ENCODE assay signal across 16 cellular contexts in the genomic region with DNA sequence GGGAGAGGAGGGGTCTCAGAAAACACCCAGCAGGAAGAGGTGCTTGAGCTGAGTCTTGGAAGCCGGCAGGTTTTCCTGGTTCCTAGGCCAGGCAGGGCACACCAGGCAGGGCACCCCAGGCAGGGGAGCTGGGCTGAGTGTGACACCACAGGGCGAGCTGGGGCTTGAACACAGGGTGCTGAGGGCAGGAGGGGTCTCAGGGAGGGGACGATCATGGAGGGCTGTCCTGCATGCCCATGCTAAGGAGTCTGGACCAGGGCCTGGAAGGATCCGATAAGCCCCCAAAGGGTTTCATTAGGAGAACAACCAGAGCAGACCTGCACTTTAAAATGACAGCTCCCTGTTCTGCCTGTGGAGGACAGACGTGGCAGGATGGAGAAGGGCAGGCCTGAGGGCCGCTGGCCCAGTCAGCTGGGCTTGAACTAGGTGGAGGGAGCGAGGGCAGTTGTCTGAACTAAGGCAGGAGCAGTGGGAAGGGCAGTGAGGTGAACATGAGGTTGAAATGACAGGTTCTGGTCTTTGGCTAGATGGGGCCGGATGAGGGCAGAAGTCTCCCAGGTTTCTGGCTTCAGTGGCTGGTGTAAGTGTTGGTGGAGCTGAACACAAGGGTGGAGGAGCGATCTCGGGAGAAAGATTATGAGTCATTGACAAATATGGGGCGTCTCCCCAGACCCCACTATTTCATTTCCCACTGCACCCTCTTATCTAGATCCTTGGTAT.
DNase-seq lines count a peak whose midpoint lies in the region; TF ChIP-seq lines count a peak whose summit lies in the region.
"Had no signal": no experiment of that assay in that cellular context is flagged by ENCODE, and none has a peak within 500 bp of the region (broad histone marks: within the 10 kb centered on the region; RNA-seq: fewer than 3 reads in every experiment).

No MANE protein-coding gene starts in this region.

- H3K27ac ChIP-seq in HL-60 (replicated peaks) (peak overlapping the region; percentile 47), endodermal cell (ENCODE audit: low read depth, low read length) (no peak overlapping the region), osteoblast (ENCODE audit: low read depth, low read length) (no peak overlapping the region)
- H3K27ac ChIP-seq: BLaER1, KMS-11 had no signal

- H3K27me3 Mint-ChIP-seq in endodermal cell (ENCODE audit: insufficient read depth) (no peaks in the 10 kb centered on the region), nephron progenitor cell (ENCODE audit: low read depth, poor library complexity) (peaks cover 3% of the 10 kb centered on the region), type B pancreatic cell (peaks cover 8% of the 10 kb centered on the region)

- no peak for DNase-seq in HL-60 (ENCODE audit: low read depth in 1 of 2, low spot score in 1 of 2)
- DNase-seq in endodermal cell = peak; percentile 54
- DNase-seq in nephron progenitor cell = no peak
- DNase-seq in osteoblast (ENCODE audit: insufficient read length, low spot score, missing footprints) = peak; percentile 6
- DNase-seq in GM13977 (ENCODE audit: low spot score) = no peak
- DNase-seq in Ammon's horn (ENCODE audit: low spot score) = no peak
- no peak for DNase-seq in type B pancreatic cell (ENCODE audit: extremely low spot score, unreplicated experiment)
- DNase-seq: AML-193; CD4-positive, alpha-beta memory T cell; DMS153; DMS79; GDM1 had no signal

- in situ Hi-C loops in GM13977 (cut with MboI; ENCODE audit: low pct_unique_long_range_greater_than_20kb, low sequenced_read_pairs, unreplicated experiment) = no loop called here

- H3K9me3 ChIP-seq in endodermal cell (ENCODE audit: control insufficient read depth, low read length) (no peaks in the 10 kb centered on the region), osteoblast (ENCODE audit: low read depth, low read length) (no peaks in the 10 kb centered on the region)
- H3K9me3 ChIP-seq: BLaER1, HAP-1 had no signal

- H3K4me3 ChIP-seq in HL-60 (replicated peaks; ENCODE audit: insufficient read depth, low read length) = no peak overlapping the region
- no peak overlapping the region for H3K4me3 ChIP-seq in endodermal cell (ENCODE audit: low read length)
- H3K4me3 ChIP-seq in osteoblast (ENCODE audit: insufficient read depth, low read length) = no peak overlapping the region
- H3K4me3 ChIP-seq: BLaER1, HAP-1 had no signal

- H3K4me3 Mint-ChIP-seq in endodermal cell = no peak overlapping the region
- H3K4me3 Mint-ChIP-seq in nephron progenitor cell = no peak overlapping the region
- no peak overlapping the region for H3K4me3 Mint-ChIP-seq in type B pancreatic cell
- H3K4me3 Mint-ChIP-seq: CD14-positive monocyte; CD4-positive, alpha-beta memory T cell had no signal

- WGBS in endodermal cell (ENCODE audit: insufficient coverage in 1 of 2, insufficient read length in 1 of 2), 2 experiments = 86 to 94% methylated on average over 2 to 11 of the region's 11 CpGs

- no peak overlapping the region for H3K4me2 ChIP-seq in osteoblast (ENCODE audit: insufficient read depth, low read length)
- H3K4me2 ChIP-seq: BLaER1, KMS-11 had no signal

- H3K9ac ChIP-seq in endodermal cell (ENCODE audit: extremely low read depth, low read length, poor library complexity, severe bottlenecking) = no peak overlapping the region
- H3K9ac ChIP-seq: BLaER1, KMS-11 had no signal

- no peaks in the 10 kb centered on the region for H3K79me2 ChIP-seq in osteoblast (ENCODE audit: insufficient read depth, low read length)

- no peaks in the 10 kb centered on the region for H3K36me3 ChIP-seq in endodermal cell (ENCODE audit: control insufficient read depth, insufficient read depth, low read length)
- no peaks in the 10 kb centered on the region for H3K36me3 ChIP-seq in osteoblast (ENCODE audit: insufficient read depth, low read length)
- H3K36me3 ChIP-seq: BLaER1, HAP-1 had no signal

- H4K20me1 ChIP-seq in osteoblast (ENCODE audit: insufficient read depth, low read length) = no peaks in the 10 kb centered on the region
- H4K20me1 ChIP-seq: BLaER1 had no signal

- TF ChIP-seq CTCF in HL-60 (IDR thresholded peaks at IDR 0.05; ENCODE audit: insufficient read depth, low read length) = no peak
- TF ChIP-seq CTCF in endodermal cell (conservative IDR thresholded peaks at IDR 0.05) = no peak
- TF ChIP-seq CTCF in nephron progenitor cell (IDR thresholded peaks at IDR 0.05) = no peak
- TF ChIP-seq CTCF in osteoblast (IDR thresholded peaks at IDR 0.05; ENCODE audit: extremely low read depth, low read depth, low read length) = no peak
- no peak for TF ChIP-seq CTCF in GM13977 (IDR thresholded peaks at IDR 0.05; ENCODE audit: extremely low read depth, insufficient read depth, missing control alignments)
- TF ChIP-seq CTCF in type B pancreatic cell (conservative IDR thresholded peaks at IDR 0.05) = no peak

- H3K27me3 ChIP-seq in HL-60 (ENCODE audit: insufficient read depth, poor library complexity, severe bottlenecking) = no peaks in the 10 kb centered on the region
- H3K27me3 ChIP-seq in endodermal cell (ENCODE audit: control insufficient read depth, insufficient read depth, low read length, poor library complexity, severe bottlenecking) = no peaks in the 10 kb centered on the region
- H3K27me3 ChIP-seq in osteoblast (ENCODE audit: insufficient read depth, low read length) = no peaks in the 10 kb centered on the region
- H3K27me3 ChIP-seq: BLaER1 had no signal

- H2AFZ ChIP-seq in osteoblast (ENCODE audit: low read length) = no peak overlapping the region

- H3K27ac Mint-ChIP-seq in endodermal cell (no peak overlapping the region), nephron progenitor cell (peak overlapping the region; percentile 79), type B pancreatic cell (no peak overlapping the region)

- H3K9me3 Mint-ChIP-seq in endodermal cell (no peaks in the 10 kb centered on the region), nephron progenitor cell (no peaks in the 10 kb centered on the region), type B pancreatic cell (no peaks in the 10 kb centered on the region)
- H3K9me3 Mint-ChIP-seq: CD14-positive monocyte; CD4-positive, alpha-beta memory T cell had no signal

- no peaks in the 10 kb centered on the region for H3K36me3 Mint-ChIP-seq in endodermal cell (ENCODE audit: low read depth)
- H3K36me3 Mint-ChIP-seq in nephron progenitor cell (ENCODE audit: low read depth) = no peaks in the 10 kb centered on the region
- no peaks in the 10 kb centered on the region for H3K36me3 Mint-ChIP-seq in type B pancreatic cell
- H3K36me3 Mint-ChIP-seq: CD14-positive monocyte; CD4-positive, alpha-beta memory T cell had no signal

- H3K4me1 ChIP-seq in endodermal cell (ENCODE audit: control insufficient read depth, insufficient read depth, low read length) (no peaks in the 10 kb centered on the region), osteoblast (ENCODE audit: insufficient read depth, low read length) (no peaks in the 10 kb centered on the region)
- H3K4me1 ChIP-seq: BLaER1, HAP-1 had no signal

- H3K4me1 Mint-ChIP-seq in endodermal cell = peaks cover 21% of the 10 kb centered on the region
- H3K4me1 Mint-ChIP-seq in nephron progenitor cell = peaks cover 8% of the 10 kb centered on the region
- no peaks in the 10 kb centered on the region for H3K4me1 Mint-ChIP-seq in type B pancreatic cell (ENCODE audit: unreplicated experiment)
- H3K4me1 Mint-ChIP-seq: CD4-positive, alpha-beta memory T cell had no signal

Comparison
In these comparisons a context has a peak if more than half of its experiments do, and no peak if none do; other contexts are left out.
1. DNase-seq: peak in endodermal cell (single experiment) and osteoblast (single experiment); none in HL-60 (0 of 2), nephron progenitor cell (single experiment), GM13977 (single experiment), Ammon's horn (single experiment) and type B pancreatic cell (single experiment).